In the genomic region with DNA sequence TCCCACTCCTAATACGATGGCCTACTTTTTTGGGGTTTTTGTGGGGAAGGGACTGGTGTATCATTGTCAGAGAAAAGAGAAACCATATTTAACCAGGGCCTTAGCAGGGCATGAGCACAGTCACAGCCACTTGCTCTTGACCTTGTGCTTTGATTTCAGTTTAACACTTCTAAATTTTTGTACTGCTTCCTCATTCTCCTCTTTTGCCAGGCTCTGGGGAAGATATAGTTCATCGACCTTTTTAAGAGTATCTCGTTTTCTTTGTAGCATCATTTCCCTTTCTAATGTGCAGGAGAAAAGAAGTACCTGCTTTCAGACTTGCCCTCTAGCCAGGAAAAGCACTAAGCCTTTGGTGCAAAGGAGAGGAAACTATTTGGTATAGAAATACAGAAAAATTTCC, we compare ENCODE assay signal across 1 cellular context.
TF ChIP-seq lines count a peak whose summit lies in the region.

No MANE protein-coding gene starts in this region.

TF ChIP-seq in neural cell, 6 proteins besides CTCF, POLR2A, EP300 and RAD21 (continued from another document):
- TF ChIP-seq, protein P1, sequence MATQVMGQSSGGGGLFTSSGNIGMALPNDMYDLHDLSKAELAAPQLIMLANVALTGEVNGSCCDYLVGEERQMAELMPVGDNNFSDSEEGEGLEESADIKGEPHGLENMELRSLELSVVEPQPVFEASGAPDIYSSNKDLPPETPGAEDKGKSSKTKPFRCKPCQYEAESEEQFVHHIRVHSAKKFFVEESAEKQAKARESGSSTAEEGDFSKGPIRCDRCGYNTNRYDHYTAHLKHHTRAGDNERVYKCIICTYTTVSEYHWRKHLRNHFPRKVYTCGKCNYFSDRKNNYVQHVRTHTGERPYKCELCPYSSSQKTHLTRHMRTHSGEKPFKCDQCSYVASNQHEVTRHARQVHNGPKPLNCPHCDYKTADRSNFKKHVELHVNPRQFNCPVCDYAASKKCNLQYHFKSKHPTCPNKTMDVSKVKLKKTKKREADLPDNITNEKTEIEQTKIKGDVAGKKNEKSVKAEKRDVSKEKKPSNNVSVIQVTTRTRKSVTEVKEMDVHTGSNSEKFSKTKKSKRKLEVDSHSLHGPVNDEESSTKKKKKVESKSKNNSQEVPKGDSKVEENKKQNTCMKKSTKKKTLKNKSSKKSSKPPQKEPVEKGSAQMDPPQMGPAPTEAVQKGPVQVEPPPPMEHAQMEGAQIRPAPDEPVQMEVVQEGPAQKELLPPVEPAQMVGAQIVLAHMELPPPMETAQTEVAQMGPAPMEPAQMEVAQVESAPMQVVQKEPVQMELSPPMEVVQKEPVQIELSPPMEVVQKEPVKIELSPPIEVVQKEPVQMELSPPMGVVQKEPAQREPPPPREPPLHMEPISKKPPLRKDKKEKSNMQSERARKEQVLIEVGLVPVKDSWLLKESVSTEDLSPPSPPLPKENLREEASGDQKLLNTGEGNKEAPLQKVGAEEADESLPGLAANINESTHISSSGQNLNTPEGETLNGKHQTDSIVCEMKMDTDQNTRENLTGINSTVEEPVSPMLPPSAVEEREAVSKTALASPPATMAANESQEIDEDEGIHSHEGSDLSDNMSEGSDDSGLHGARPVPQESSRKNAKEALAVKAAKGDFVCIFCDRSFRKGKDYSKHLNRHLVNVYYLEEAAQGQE (IDR thresholded peaks at IDR 0.05; ENCODE audit: borderline replicate concordance), result no peak
- TF ChIP-seq POLR2AphosphoS5 (IDR thresholded peaks at IDR 0.05), result no peak
